In genomic region chr15:75640483-75641175, GRCh38 we compare ENCODE assay signal across 8 cellular contexts. TPM values are rescaled to one million over a fixed set of nuclear protein-coding genes. Genes with fewer than 3 reads are reported as not detected.
DNase-seq lines count a peak whose midpoint lies in the region; TF ChIP-seq lines count a peak whose summit lies in the region.

No MANE protein-coding gene starts in this region.

- H3K27me3 ChIP-seq in MG63: no peaks in the 10 kb centered on the region

- H3K4me3 ChIP-seq in HEK293 (ENCODE audit: low read depth, low read length) (peak overlapping the region; percentile 58), MG63 (peak overlapping the region; percentile 86)

- POLR2A ChIA-PET in HEK293 (lab: Yijun Ruan, JAX): interaction anchor here (0.5 to 4.4 kb wide), 27 partner anchors 9 to 645 kb away, joined by 3 to 94 read pairs (median 4); partner anchors contain the start of genes MAN2C1, NEIL1, PTPN9 and SCAMP5

- H3K9me3 ChIP-seq in HEK293 (ENCODE audit: control insufficient read depth, insufficient read depth, low read depth, low read length) (no peaks in the 10 kb centered on the region), MG63 (no peaks in the 10 kb centered on the region)

- TF ChIP-seq CTCF in GM10266 (IDR thresholded peaks at IDR 0.05; ENCODE audit: control insufficient read depth, insufficient read depth, low read depth, missing control alignments) (peak; percentile 53), HEK293 (tag by site-specific recombination; IDR thresholded peaks at IDR 0.05) (peak; percentile 79)

- CTCF ChIA-PET in HEK293 (lab: Yijun Ruan, JAX): interaction anchor here (0.5 to 5.8 kb wide), 12 partner anchors 12 to 865 kb away, joined by 3 to 47 read pairs (median 4); partner anchors contain the start of genes C15orf39, MAN2C1 and SNUPN

- DNase-seq in GM10266 (ENCODE audit: extremely low spot score): peak; percentile 74
- DNase-seq in MG63: peak; percentile 37
- peak; percentile 82 for DNase-seq in SKM-1 (lab: John Stamatoyannopoulos, UW; ENCODE audit: unreplicated experiment)
- DNase-seq in astrocyte of the hippocampus (ENCODE audit: low read depth, low spot score): peak; percentile 62
- DNase-seq in iPS-NIHi11 (ENCODE audit: low spot score): peak; percentile 57
- peak; percentile 40 for DNase-seq in stimulated activated CD4-positive, alpha-beta T cell treated with anti-CD3 and anti-CD28 coated beads, Interleukin-12 subunit alpha, Interleukin-12 subunit beta, amount 100 ng/mL, for 4 hours
- DNase-seq in NCI-H1048 (lab: John Stamatoyannopoulos, UW): no peak

- H3K27ac ChIP-seq in HEK293 (ENCODE audit: extremely low read depth, low read depth, low read length): peak overlapping the region; percentile 94

- H3K36me3 ChIP-seq in HEK293 (ENCODE audit: control insufficient read depth in 2 of 2, insufficient read depth in 1 of 2, low read length in 2 of 2) (peaks cover 6% of the 10 kb centered on the region in 2 experiments; a peak in 2 of 3 replicates), MG63 (peaks cover 27% of the 10 kb centered on the region)

- peaks cover 7% of the 10 kb centered on the region for H3K4me1 ChIP-seq in HEK293 (ENCODE audit: control insufficient read depth, insufficient read depth, low read length)

TF ChIP-seq in HEK293, 187 proteins besides CTCF, POLR2A, EP300 and RAD21 (continues in another document):
- TF ChIP-seq ZNF26 (tag by site-specific recombination; IDR thresholded peaks at IDR 0.05) (no peak), ZNF660 (tag by site-specific recombination; IDR thresholded peaks at IDR 0.05) (peak; percentile 95; the same call in 1 of the 2 replicates), TCF7L2 (IDR thresholded peaks at IDR 0.05; ENCODE audit: borderline replicate concordance, low read depth, low read length) (no peak), ZIC2 (tag by site-specific recombination; IDR thresholded peaks at IDR 0.05) (no peak), ZNF280D (tag by site-specific recombination; IDR thresholded peaks at IDR 0.05) (0 out of 2 replicates have a peak, but pooled peaks have one; percentile 15), ZNF76 (tag by site-specific recombination; IDR thresholded peaks at IDR 0.05; ENCODE audit: borderline replicate concordance, low read depth) (no peak), ZFP69B (tag by site-specific recombination; IDR thresholded peaks at IDR 0.05) (no peak), ZNF341 (tag by site-specific recombination; IDR thresholded peaks at IDR 0.05; ENCODE audit: low read depth) (no peak), ZNF692 (tag by site-specific recombination; IDR thresholded peaks at IDR 0.05) (no peak), ZNF292 (tag by site-specific recombination; IDR thresholded peaks at IDR 0.05; ENCODE audit: borderline replicate concordance, low read depth) (no peak), ZXDB (tag by site-specific recombination; IDR thresholded peaks at IDR 0.05) (no peak), GFI1B (tag by site-specific recombination; IDR thresholded peaks at IDR 0.05) (no peak), ZNF626 (tag by site-specific recombination; IDR thresholded peaks at IDR 0.05) (no peak), ZNF645 (tag by site-specific recombination; IDR thresholded peaks at IDR 0.05) (no peak), ZBTB8A (tag by site-specific recombination; IDR thresholded peaks at IDR 0.05) (no peak; the same call in 1 of the 2 replicates), YY1 (tag by site-specific recombination; IDR thresholded peaks at IDR 0.05) (no peak), ZSCAN23 (tag by site-specific recombination; IDR thresholded peaks at IDR 0.05) (0 out of 2 replicates have a peak, but pooled peaks have one; percentile 38), ZNF473 (tag by site-specific recombination; IDR thresholded peaks at IDR 0.05) (no peak), ZNF140 (tag by site-specific recombination; IDR thresholded peaks at IDR 0.05) (no peak), ZNF600 (tag by site-specific recombination; IDR thresholded peaks at IDR 0.05) (no peak)
- TF ChIP-seq, protein P1, sequence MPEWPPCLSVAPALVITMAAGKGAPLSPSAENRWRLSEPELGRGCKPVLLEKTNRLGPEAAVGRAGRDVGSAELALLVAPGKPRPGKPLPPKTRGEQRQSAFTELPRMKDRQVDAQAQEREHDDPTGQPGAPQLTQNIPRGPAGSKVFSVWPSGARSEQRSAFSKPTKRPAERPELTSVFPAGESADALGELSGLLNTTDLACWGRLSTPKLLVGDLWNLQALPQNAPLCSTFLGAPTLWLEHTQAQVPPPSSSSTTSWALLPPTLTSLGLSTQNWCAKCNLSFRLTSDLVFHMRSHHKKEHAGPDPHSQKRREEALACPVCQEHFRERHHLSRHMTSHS (tag by site-specific recombination; IDR thresholded peaks at IDR 0.05): no peak
- TF ChIP-seq, protein P2, sequence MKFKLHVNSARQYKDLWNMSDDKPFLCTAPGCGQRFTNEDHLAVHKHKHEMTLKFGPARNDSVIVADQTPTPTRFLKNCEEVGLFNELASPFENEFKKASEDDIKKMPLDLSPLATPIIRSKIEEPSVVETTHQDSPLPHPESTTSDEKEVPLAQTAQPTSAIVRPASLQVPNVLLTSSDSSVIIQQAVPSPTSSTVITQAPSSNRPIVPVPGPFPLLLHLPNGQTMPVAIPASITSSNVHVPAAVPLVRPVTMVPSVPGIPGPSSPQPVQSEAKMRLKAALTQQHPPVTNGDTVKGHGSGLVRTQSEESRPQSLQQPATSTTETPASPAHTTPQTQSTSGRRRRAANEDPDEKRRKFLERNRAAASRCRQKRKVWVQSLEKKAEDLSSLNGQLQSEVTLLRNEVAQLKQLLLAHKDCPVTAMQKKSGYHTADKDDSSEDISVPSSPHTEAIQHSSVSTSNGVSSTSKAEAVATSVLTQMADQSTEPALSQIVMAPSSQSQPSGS (tag by site-specific recombination; IDR thresholded peaks at IDR 0.05; ENCODE audit: low read depth): no peak

RNA-seq across cellular contexts. Expression of gene IMP3, which starts 0.6 kb away (rescaled TPM):
- 122 and 150 TPM in 2 replicates for total RNA-seq in MG63 (2014; rRNA removed; shearing (Covaris generic); ENCODE audit: low replicate concordance)

RNA-seq across cellular contexts. Expression of gene SNX33, which starts 7.1 kb away (rescaled TPM):
- total RNA-seq in MG63 (2014; rRNA removed; shearing (Covaris generic); ENCODE audit: low replicate concordance): 13.4 and 20.8 TPM in 2 replicates

RNA-seq across cellular contexts. Expression of gene SNUPN, which starts 15.1 kb away (rescaled TPM):
- 42.5 and 58.5 TPM in 2 replicates for total RNA-seq in MG63 (2014; rRNA removed; shearing (Covaris generic); ENCODE audit: low replicate concordance)
